Comparison of ENCODE assay signal across 13 cellular contexts in genomic region chr4:2266181-2266580, GRCh38. TPM values are rescaled to one million over a fixed set of nuclear protein-coding genes. Genes with fewer than 3 reads are reported as not detected.
DNase-seq lines count a peak whose midpoint lies in the region; ATAC-seq and TF ChIP-seq lines count a peak whose summit lies in the region.
"Had no signal": no experiment of that assay in that cellular context is flagged by ENCODE, and none has a peak within 500 bp of the region (broad histone marks: within the 10 kb centered on the region; RNA-seq: fewer than 3 reads in every experiment).

No MANE protein-coding gene starts in this region.

- WGBS in sigmoid colon, 2 donors: 72 to 81% methylated on average over 8 of the region's 8 CpGs
- 50% methylated on average over 8 of the region's 8 CpGs for WGBS in suprapubic skin

- no peak for TF ChIP-seq POLR2A in sigmoid colon (IDR thresholded peaks at IDR 0.05)
- TF ChIP-seq POLR2A in suprapubic skin (IDR thresholded peaks at IDR 0.05): no peak

- intact Hi-C loops in sigmoid colon (cut with DNase I): loop anchor here (10.0 kb wide), 1 partner anchor 99 kb away; no protein-coding TSS in a partner anchor

- H3K36me3 ChIP-seq in right atrium auricular region (no peaks in the 10 kb centered on the region), sigmoid colon (no peaks in the 10 kb centered on the region), suprapubic skin (peaks cover under 1% of the 10 kb centered on the region)
- H3K36me3 ChIP-seq: BE2C, WERI-Rb-1 had no signal

- H3K27me3 ChIP-seq in right atrium auricular region (no peaks in the 10 kb centered on the region), sigmoid colon (no peaks in the 10 kb centered on the region), suprapubic skin (no peaks in the 10 kb centered on the region)
- H3K27me3 ChIP-seq: BE2C had no signal

- ATAC-seq in HG03565 (IDR thresholded peaks at IDR 0.05; ENCODE audit: unreplicated experiment) (no peak), GM21717 (IDR thresholded peaks at IDR 0.05; ENCODE audit: unreplicated experiment) (no peak)

- TF ChIP-seq EP300 in sigmoid colon (IDR thresholded peaks at IDR 0.05) (no peak), suprapubic skin (IDR thresholded peaks at IDR 0.05) (no peak)

- H3K4me3 ChIP-seq in right atrium auricular region: no peak overlapping the region
- H3K4me3 ChIP-seq in sigmoid colon: no peak overlapping the region
- no peak overlapping the region for H3K4me3 ChIP-seq in suprapubic skin

- H3K4me1 ChIP-seq in right atrium auricular region (peaks cover 0 to 55% of the 10 kb centered on the region in 2 donors), sigmoid colon (peaks cover 0 to 46% (median 33%) of the 10 kb centered on the region in 4 donors), suprapubic skin (peaks cover 25% of the 10 kb centered on the region)

- H3K27ac ChIP-seq in right atrium auricular region: peak overlapping the region; percentile 44 to 69
- peak overlapping the region; percentile 59 to 80 (median 68) for H3K27ac ChIP-seq in sigmoid colon
- no peak overlapping the region for H3K27ac ChIP-seq in suprapubic skin
- H3K27ac ChIP-seq: WERI-Rb-1 had no signal

- H3K9me3 ChIP-seq in right atrium auricular region (no peaks in the 10 kb centered on the region), sigmoid colon (no peaks in the 10 kb centered on the region), suprapubic skin (no peaks in the 10 kb centered on the region)
- H3K9me3 ChIP-seq: BE2C had no signal

- no peak for TF ChIP-seq CTCF in right atrium auricular region (IDR thresholded peaks at IDR 0.05)
- TF ChIP-seq CTCF in sigmoid colon (IDR thresholded peaks at IDR 0.05): no peak
- TF ChIP-seq CTCF in suprapubic skin (IDR thresholded peaks at IDR 0.05): no peak

- DNase-seq in EH (ENCODE audit: low read depth) (peak; percentile 60), cerebellar cortex (ENCODE audit: low spot score) (peak; percentile 80), right atrium auricular region (ENCODE audit: low spot score) (peak; percentile 76), sigmoid colon (peak; percentile 87), NCI-H1417 (lab: John Stamatoyannopoulos, UW) (no peak), suprapubic skin (ENCODE audit: low spot score in 2 of 2) (no peak)
- DNase-seq: BE2C; effector memory CD4-positive, alpha-beta T cell; NCI-H1092 treated with DMSO at 0.1 percent for 48 hours; stimulated activated CD8-positive, alpha-beta memory T cell treated with anti-CD3 and anti-CD28 coated beads, Interleukin-4, amount 100 ng/mL, for 48 hours; WERI-Rb-1 had no signal

RNA-seq across cellular contexts. Expression of gene MXD4, which starts 4.3 kb away (rescaled TPM):
- total RNA-seq in right atrium auricular region (10 to 100 TPM; 33.4 to 34.9 TPM), sigmoid colon (10 to 100 TPM; 36.4 to 62.0 (median 38.7) TPM), suprapubic skin (10 to 100 TPM; 52.8 to 76.8 (median 63.3) TPM)
- 10 to 100 TPM; 25.0 to 32.8 (median 27.6) TPM for polyA plus RNA-seq in sigmoid colon

RNA-seq across cellular contexts. Expression of gene HAUS3, which starts 24.3 kb away (rescaled TPM):
- 1 to 10 TPM; 3.7 to 4.1 TPM for total RNA-seq in right atrium auricular region
- total RNA-seq in sigmoid colon: 10 to 100 TPM; 12.1 to 18.5 (median 16.4) TPM
- 1 to 10 TPM; 3.2 to 7.7 (median 6.0) TPM for polyA plus RNA-seq in sigmoid colon
- total RNA-seq in suprapubic skin: 10 to 100 TPM in 3 of 4 donors, 1 to 10 TPM in 1; 7.6 to 17.9 (median 11.8) TPM

RNA-seq across cellular contexts. Expression of gene POLN, which starts 24.3 kb away (rescaled TPM):
- total RNA-seq in right atrium auricular region (1 to 10 TPM; 1.3 to 2.8 TPM), sigmoid colon (1 to 10 TPM; 1.8 to 9.4 (median 2.6) TPM), suprapubic skin (1 to 10 TPM in 2 of 4 donors, under 1 TPM in 2; 0.91 to 8.0 (median 1.2) TPM)
- polyA plus RNA-seq in sigmoid colon: 1 to 10 TPM in 1 of 3 donors, under 1 TPM in 1, not detected in 1; 0.60 to 1.1 TPM

Comparison
In these comparisons a context has a peak if more than half of its experiments do, and no peak if none do; other contexts are left out.
1. DNase-seq: peak in EH (single experiment), cerebellar cortex (single experiment), right atrium auricular region (single experiment) and sigmoid colon (single experiment); none in NCI-H1417 (0 of 3) and suprapubic skin (0 of 2).